Comparison of ENCODE assay signal across 17 cellular contexts in the genomic region with DNA sequence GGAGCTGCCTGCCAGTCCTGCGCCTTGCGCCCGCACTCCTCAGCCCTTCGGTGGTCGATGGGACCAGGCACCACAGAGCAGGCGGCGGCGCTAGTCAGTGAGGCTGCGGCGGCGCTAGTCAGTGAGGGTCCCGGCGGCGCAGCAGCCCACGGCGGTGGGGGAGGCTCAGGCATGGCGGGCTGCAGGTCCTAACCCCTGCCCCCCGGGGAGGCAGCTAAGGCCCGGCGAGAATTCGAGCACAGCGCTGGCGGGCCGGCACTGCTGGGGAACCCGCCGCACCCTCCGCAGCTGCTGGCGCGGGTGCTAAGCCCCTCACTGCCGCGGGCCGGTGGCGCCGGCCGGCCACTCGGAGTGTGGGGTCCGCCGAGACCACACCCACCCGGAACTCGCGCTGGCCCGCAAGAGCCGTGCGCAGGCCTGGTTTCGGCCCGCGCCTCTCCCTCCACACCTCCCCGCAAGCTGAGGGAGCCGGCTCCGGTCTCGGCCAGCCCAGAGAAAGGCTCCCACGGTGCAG.
DNase-seq lines count a peak whose midpoint lies in the region; ATAC-seq, FAIRE-seq and TF ChIP-seq lines count a peak whose summit lies in the region.
"Had no signal": no experiment of that assay in that cellular context is flagged by ENCODE, and none has a peak within 500 bp of the region (broad histone marks: within the 10 kb centered on the region; RNA-seq: fewer than 3 reads in every experiment).

No MANE protein-coding gene starts in this region.

- 4% methylated on average over 38 of the region's 52 CpGs for WGBS in K562 (ENCODE audit: insufficient coverage, low coverage, missing lambda C conversion rate)

- peak; percentile 12 for DNase-seq in activated gamma-delta T cell (lab: John Stamatoyannopoulos, UW)
- DNase-seq in activated gamma-delta T cell treated with Interleukin-2 at 50 U/mL for 16 hours: no peak
- DNase-seq in ELF-1 (ENCODE audit: low read depth, low spot score): peak; percentile 60
- DNase-seq in K562 (ENCODE audit: extremely low read depth in 1 of 4, low spot score in 3 of 4): peak in 1 of 4 experiments; percentile 53
- DNase-seq in CD4-positive, alpha-beta T cell: no peak
- DNase-seq in activated naive CD4-positive, alpha-beta T cell treated with anti-CD3 and anti-CD28 coated beads, Interleukin-2, amount 10 ng/mL, durations not matched to agents 7 days and 5 days: no peak
- no peak for DNase-seq in NCI-H1930 (lab: John Stamatoyannopoulos, UW)
- DNase-seq: AML-193; C1 segment of cervical spinal cord; MG63; NCI-H1417; NCI-H187 treated with DMSO at 0.1 percent for 48 hours; NCI-H748 treated with DMSO at 0.1 percent for 48 hours; NK-92 treated with Interleukin-12 subunit alpha and Interleukin-12 subunit beta, amount 100 ng/mL, for 24 hours had no signal

- H3K36me3 Mint-ChIP-seq in stimulated activated memory B cell treated with anti-CD40 and anti-IgM and Interleukin-4, amounts not matched to agents 10 μg/mL and 1 μg/mL and 100 μg/mL, for 72 hours: no peaks in the 10 kb centered on the region
- no peaks in the 10 kb centered on the region for H3K36me3 Mint-ChIP-seq in CD4-positive, alpha-beta T cell (ENCODE audit: low read depth)
- no peaks in the 10 kb centered on the region for H3K36me3 Mint-ChIP-seq in activated naive CD4-positive, alpha-beta T cell treated with anti-CD3 and anti-CD28 coated beads, Interleukin-2, amount 10 ng/mL, durations not matched to agents 7 days and 5 days

- H3K4me2 ChIP-seq in K562 (ENCODE audit: insufficient read depth, low read length): peak overlapping the region; percentile 43

- peak overlapping the region; percentile 61 for H2AFZ ChIP-seq in K562 (ENCODE audit: low read depth, low read length)

- no peak overlapping the region for H3K4me3 Mint-ChIP-seq in stimulated activated memory B cell treated with anti-CD40 and anti-IgM and Interleukin-4, amounts not matched to agents 10 μg/mL and 1 μg/mL and 100 μg/mL, for 72 hours
- no peak overlapping the region for H3K4me3 Mint-ChIP-seq in CD4-positive, alpha-beta T cell
- no peak overlapping the region for H3K4me3 Mint-ChIP-seq in activated naive CD4-positive, alpha-beta T cell treated with anti-CD3 and anti-CD28 coated beads, Interleukin-2, amount 10 ng/mL, durations not matched to agents 7 days and 5 days

- POLR2A ChIA-PET in K562 (lab: Yijun Ruan, JAX): interaction anchor here (0.6 kb wide), 1 partner anchor 16 kb away, joined by 3 read pairs; no protein-coding TSS in a partner anchor
- POLR2A ChIA-PET in CD4-positive, alpha-beta T cell (lab: Charles Lee): no interaction called here

- CTCF ChIA-PET in K562 (lab: Yijun Ruan, JAX; ENCODE audit: low intra/inter-chr PET ratio): no interaction called here
- CTCF ChIA-PET in CD4-positive, alpha-beta T cell (lab: Charles Lee): no interaction called here
- CTCF ChIA-PET in activated naive CD4-positive, alpha-beta T cell treated with anti-CD3 and anti-CD28 coated beads, Interleukin-2, amount 10 ng/mL, durations not matched to agents 7 days and 5 days (lab: Charles Lee): no interaction called here

- H4K20me1 ChIP-seq in K562 (replicated peaks; ENCODE audit: control insufficient read depth, insufficient read depth, low read length): no peaks in the 10 kb centered on the region

- in situ Hi-C loops in K562 (cut with MboI): no loop called here

- H3K27ac ChIP-seq in K562 (ENCODE audit: extremely low read depth, low read depth, low read length): peak overlapping the region; percentile 56; the same call in 1 of the 3 replicates
- H3K27ac ChIP-seq in CD4-positive, alpha-beta T cell (ENCODE audit: low read depth, low read length): no peak overlapping the region

- H3K9ac ChIP-seq in K562 (ENCODE audit: insufficient read depth in 1 of 2, low read depth in 2 of 2, low read length in 2 of 2): peak overlapping the region in 1 of 2 experiments; percentile 83; a peak in 2 of 4 replicates

- H3K79me2 ChIP-seq in K562 (ENCODE audit: control insufficient read depth, insufficient read depth, low read length): no peaks in the 10 kb centered on the region

- BruUV-seq in K562 (replicated peaks; lab: Mats Ljungman, UMichigan): no TSS peak

- H3K27me3 Mint-ChIP-seq in stimulated activated memory B cell treated with anti-CD40 and anti-IgM and Interleukin-4, amounts not matched to agents 10 μg/mL and 1 μg/mL and 100 μg/mL, for 72 hours: no peaks in the 10 kb centered on the region
- H3K27me3 Mint-ChIP-seq in CD4-positive, alpha-beta T cell: no peaks in the 10 kb centered on the region
- H3K27me3 Mint-ChIP-seq in activated naive CD4-positive, alpha-beta T cell treated with anti-CD3 and anti-CD28 coated beads, Interleukin-2, amount 10 ng/mL, durations not matched to agents 7 days and 5 days: no peaks in the 10 kb centered on the region

- H3K4me1 Mint-ChIP-seq in stimulated activated memory B cell treated with anti-CD40 and anti-IgM and Interleukin-4, amounts not matched to agents 10 μg/mL and 1 μg/mL and 100 μg/mL, for 72 hours: no peaks in the 10 kb centered on the region
- no peaks in the 10 kb centered on the region for H3K4me1 Mint-ChIP-seq in CD4-positive, alpha-beta T cell (ENCODE audit: low read depth)
- no peaks in the 10 kb centered on the region for H3K4me1 Mint-ChIP-seq in activated naive CD4-positive, alpha-beta T cell treated with anti-CD3 and anti-CD28 coated beads, Interleukin-2, amount 10 ng/mL, durations not matched to agents 7 days and 5 days

- no peak for TF ChIP-seq RAD21 in K562 (CRISPR knock-in tag; conservative IDR thresholded peaks at IDR 0.05 in 1 of 2, IDR thresholded peaks at IDR 0.05 in 1 of 2)

- H3K4me1 ChIP-seq in K562 (replicated peaks in 1 of 2; ENCODE audit: control insufficient read depth in 2 of 2, insufficient read depth in 2 of 2, low read length in 2 of 2): peaks cover 0 to 8% of the 10 kb centered on the region in 2 experiments; a peak in 2 of 5 replicates

- intact Hi-C loops in K562 (cut with micrococcal nuclease): no loop called here
- intact Hi-C loops in CD4-positive, alpha-beta T cell (cut with DNase I, micrococcal nuclease): no loop called here

- H3K9me3 ChIP-seq in K562 (replicated peaks; ENCODE audit: control insufficient read depth, insufficient read depth, low read depth, low read length): no peaks in the 10 kb centered on the region
- no peaks in the 10 kb centered on the region for H3K9me3 ChIP-seq in CD4-positive, alpha-beta T cell (ENCODE audit: control insufficient read depth, low read length)
- H3K9me3 ChIP-seq: MG63 had no signal

- peak overlapping the region; percentile 48 for H3K4me3 ChIP-seq in K562
- H3K4me3 ChIP-seq: MG63 had no signal

- peak; percentile 85 for ATAC-seq in K562
- ATAC-seq in stimulated activated memory B cell treated with anti-CD40 and anti-IgM and Interleukin-4, amounts not matched to agents 10 μg/mL and 1 μg/mL and 100 μg/mL, for 72 hours: peak; percentile 12
- ATAC-seq in CD4-positive, alpha-beta T cell (ENCODE audit: poor library complexity): no peak
- ATAC-seq: Panc1, SK-N-SH treated with all-trans-retinoic acid at 6 μM for 48 hours had no signal

- H3K36me3 ChIP-seq in K562 (ENCODE audit: control insufficient read depth, insufficient read depth, low read length): no peaks in the 10 kb centered on the region
- H3K36me3 ChIP-seq: MG63 had no signal

- H3K27ac Mint-ChIP-seq in stimulated activated memory B cell treated with anti-CD40 and anti-IgM and Interleukin-4, amounts not matched to agents 10 μg/mL and 1 μg/mL and 100 μg/mL, for 72 hours: no peak overlapping the region
- H3K27ac Mint-ChIP-seq in CD4-positive, alpha-beta T cell: no peak overlapping the region
- H3K27ac Mint-ChIP-seq in activated naive CD4-positive, alpha-beta T cell treated with anti-CD3 and anti-CD28 coated beads, Interleukin-2, amount 10 ng/mL, durations not matched to agents 7 days and 5 days: no peak overlapping the region

- peaks cover 5% of the 10 kb centered on the region for H3K9me3 Mint-ChIP-seq in stimulated activated memory B cell treated with anti-CD40 and anti-IgM and Interleukin-4, amounts not matched to agents 10 μg/mL and 1 μg/mL and 100 μg/mL, for 72 hours
- peaks cover 12% of the 10 kb centered on the region for H3K9me3 Mint-ChIP-seq in CD4-positive, alpha-beta T cell
- peaks cover 24% of the 10 kb centered on the region for H3K9me3 Mint-ChIP-seq in activated naive CD4-positive, alpha-beta T cell treated with anti-CD3 and anti-CD28 coated beads, Interleukin-2, amount 10 ng/mL, durations not matched to agents 7 days and 5 days

- H3K9me1 ChIP-seq in K562 (ENCODE audit: control insufficient read depth, insufficient read depth, low read length): no peaks in the 10 kb centered on the region

- no peak for TF ChIP-seq POLR2A in K562 (conservative IDR thresholded peaks at IDR 0.05)

- FAIRE-seq in K562 (lab: Jason Lieb, UNC): no peak

- no peak for TF ChIP-seq CTCF in K562 (IDR thresholded peaks at IDR 0.05 in 2 of 3, conservative IDR thresholded peaks at IDR 0.05 in 1 of 3; ENCODE audit: insufficient read depth in 2 of 3, low read depth in 1 of 3, low read length in 3 of 3)
- no peak for TF ChIP-seq CTCF in CD4-positive, alpha-beta T cell (IDR thresholded peaks at IDR 0.05)

- no peaks in the 10 kb centered on the region for H3K27me3 ChIP-seq in K562 (ENCODE audit: control insufficient read depth in 2 of 2, insufficient read depth in 2 of 2, low read length in 2 of 2)
- H3K27me3 ChIP-seq in CD4-positive, alpha-beta T cell (ENCODE audit: control insufficient read depth, insufficient read depth, low read length): no peaks in the 10 kb centered on the region
- H3K27me3 ChIP-seq: MG63 had no signal

- TF ChIP-seq EP300 in K562 (IDR thresholded peaks at IDR 0.05; ENCODE audit: low read length): no peak

Comparison
In these comparisons a context has a peak if more than half of its experiments do, and no peak if none do; other contexts are left out.
1. DNase-seq: peak in activated gamma-delta T cell (single experiment) and ELF-1 (single experiment); none in activated gamma-delta T cell treated with Interleukin-2 at 50 U/mL for 16 hours (single experiment), CD4-positive, alpha-beta T cell (0 of 10), activated naive CD4-positive, alpha-beta T cell treated with anti-CD3 and anti-CD28 coated beads, Interleukin-2, amount 10 ng/mL, durations not matched to agents 7 days and 5 days (single experiment) and NCI-H1930 (0 of 2).